In the genomic region with DNA sequence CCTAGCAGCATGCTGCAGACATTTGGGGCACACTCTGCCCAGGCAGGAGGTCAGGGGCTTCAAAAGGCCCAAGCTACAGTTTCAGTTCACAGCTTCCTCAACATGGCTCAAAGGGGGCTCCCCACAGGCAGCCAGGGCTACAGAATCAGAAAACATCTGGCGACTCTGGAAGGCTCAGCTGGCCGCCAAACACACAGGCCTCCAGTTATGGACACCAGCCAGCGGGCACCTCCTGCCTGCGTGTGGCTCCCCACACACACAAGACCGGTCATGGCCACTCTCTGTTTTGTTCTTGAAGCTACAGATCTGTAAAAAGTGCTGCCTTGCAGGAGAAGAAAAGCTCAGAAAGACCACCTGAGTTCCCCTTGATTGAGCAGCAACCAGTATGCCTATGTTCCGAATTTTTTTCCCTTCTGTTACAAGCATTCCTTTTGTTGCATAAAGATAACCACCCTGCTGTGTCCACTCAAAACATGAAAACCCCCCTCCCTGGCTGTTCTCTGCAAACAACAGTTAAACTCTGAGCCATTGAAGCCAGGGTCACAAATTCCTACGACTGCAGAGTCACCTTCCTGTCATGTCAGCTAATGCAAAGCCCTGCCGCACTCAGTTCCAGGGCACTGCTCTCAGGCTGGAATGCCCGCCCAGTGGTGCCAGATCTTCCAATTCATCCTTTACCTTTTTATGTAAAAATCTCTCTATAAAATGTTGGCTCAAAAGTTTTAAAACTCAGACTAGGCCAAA, we compare ENCODE assay signal across 1 cellular context.
TF ChIP-seq lines count a peak whose summit lies in the region.

No MANE protein-coding gene starts in this region.

TF ChIP-seq in IMR-90, 13 proteins besides CTCF, POLR2A, EP300 and RAD21:
- no peak for TF ChIP-seq MXI1 (IDR thresholded peaks at IDR 0.05; ENCODE audit: borderline replicate concordance, low read depth, low read length)
- no peak for TF ChIP-seq SMC3 (IDR thresholded peaks at IDR 0.05; ENCODE audit: low read depth, low read length)
- TF ChIP-seq CHD1 (IDR thresholded peaks at IDR 0.05; ENCODE audit: low read depth, low read length), result no peak
- no peak for TF ChIP-seq RCOR1 (IDR thresholded peaks at IDR 0.05; ENCODE audit: insufficient replicate concordance, low read length)
- TF ChIP-seq USF2 (IDR thresholded peaks at IDR 0.05; ENCODE audit: low read depth, low read length), result no peak
- no peak for TF ChIP-seq FOS (IDR thresholded peaks at IDR 0.05; ENCODE audit: low read depth, low read length)
- no peak for TF ChIP-seq CEBPB (IDR thresholded peaks at IDR 0.05; ENCODE audit: low read depth, low read length)
- no peak for TF ChIP-seq ELK1 (IDR thresholded peaks at IDR 0.05; ENCODE audit: borderline replicate concordance, low read depth, low read length)
- no peak for TF ChIP-seq RFX5 (IDR thresholded peaks at IDR 0.05; ENCODE audit: low read depth, low read length)
- TF ChIP-seq NFE2L2 (IDR thresholded peaks at IDR 0.05; ENCODE audit: low read depth, low read length), result no peak
- TF ChIP-seq BHLHE40 (IDR thresholded peaks at IDR 0.05; ENCODE audit: low read depth, low read length), result no peak
- no peak for TF ChIP-seq MAZ (IDR thresholded peaks at IDR 0.05; ENCODE audit: borderline replicate concordance, low read depth, low read length)
- no peak for TF ChIP-seq MAFK (IDR thresholded peaks at IDR 0.05; ENCODE audit: low read depth, low read length)
